28 cellular contexts compared by ENCODE assay signal in genomic region chr7:77760809-77761453, GRCh38. TPM values are rescaled to one million over a fixed set of nuclear protein-coding genes. Genes with fewer than 3 reads are reported as not detected.
DNase-seq lines count a peak whose midpoint lies in the region; ATAC-seq and TF ChIP-seq lines count a peak whose summit lies in the region.
"Had no signal": no experiment of that assay in that cellular context is flagged by ENCODE, and none has a peak within 500 bp of the region (broad histone marks: within the 10 kb centered on the region; RNA-seq: fewer than 3 reads in every experiment).

No MANE protein-coding gene starts in this region.

- TF ChIP-seq CTCF in epithelial cell of proximal tubule (conservative IDR thresholded peaks at IDR 0.05; ENCODE audit: low read depth, low read length) (no peak), coronary artery (IDR thresholded peaks at IDR 0.05) (no peak)

- ATAC-seq in HG02588 (IDR thresholded peaks at IDR 0.05; ENCODE audit: unreplicated experiment): no peak
- no peak for ATAC-seq in HG03520 (IDR thresholded peaks at IDR 0.05; ENCODE audit: unreplicated experiment)
- ATAC-seq: activated naive CD8-positive, alpha-beta T cell treated with anti-CD3 and anti-CD28 coated beads, Interleukin-2, amount 50 U/mL, for 24 hours; gastroesophageal sphincter; GM12878; PC-3 had no signal

- H3K4me3 ChIP-seq in epithelial cell of proximal tubule (ENCODE audit: low read depth, low read length) (peak overlapping the region; percentile 5), coronary artery (no peak overlapping the region)
- H3K4me3 ChIP-seq: gastroesophageal sphincter, GM12878, left lung, MG63, thoracic aorta, vagina had no signal

- DNase-seq in NOMO-1 treated with DMSO at 0.1 percent for 48 hours (lab: John Stamatoyannopoulos, UW; ENCODE audit: unreplicated experiment) (peak; percentile 31), NOMO-1 treated with dmso at 0.1 percent for 144 hours (lab: John Stamatoyannopoulos, UW; ENCODE audit: unreplicated experiment) (no peak), Kasumi-1 (lab: John Stamatoyannopoulos, UW) (peak; percentile 26 to 34), epithelial cell of proximal tubule (ENCODE audit: low read depth) (no peak), NCI-H524 treated with DMSO at 0.1 percent for 48 hours (lab: John Stamatoyannopoulos, UW) (no peak), coronary artery (ENCODE audit: low spot score) (no peak)
- DNase-seq: activated CD4-positive, alpha-beta T cell treated with anti-CD3 and anti-CD28 coated beads, Interleukin-2, amount 10 ng/mL, durations not matched to agents 24 days and 14 days; activated gamma-delta T cell treated with Interleukin-2 at 50 U/mL for 16 hours; activated naive CD8-positive, alpha-beta T cell treated with anti-CD3 and anti-CD28 coated beads, Interleukin-2, amount 50 U/mL, for 24 hours; activated T-cell treated with anti-CD3 and anti-CD28 coated beads, Interleukin-2, amount 50 U/mL, for 1 hour; dermis blood vessel endothelial cell; DMS79 treated with DMSO at 0.1 percent for 48 hours; GOT3; left lung; mesendoderm; MG63; NCI-H1417; NCI-H2081 treated with DMSO at 0.1 percent for 48 hours; NCI-H446; NCI-H82; PC-3; SK-N-SH had no signal

- no peak overlapping the region for H3K27ac ChIP-seq in coronary artery
- H3K27ac ChIP-seq: gastroesophageal sphincter, left lung, thoracic aorta, vagina had no signal

RNA-seq across cellular contexts. Expression of gene TMEM60, which starts 37.3 kb away (rescaled TPM):
- total RNA-seq in epithelial cell of proximal tubule: 16.2 and 17.5 TPM in 2 replicates

RNA-seq across cellular contexts. Expression of gene PHTF2, which starts 37.6 kb away (rescaled TPM):
- total RNA-seq in epithelial cell of proximal tubule: 7.7 and 16.9 TPM in 2 replicates

Comparison
In these comparisons a context has a peak if more than half of its experiments do, and no peak if none do; other contexts are left out.
1. DNase-seq: peak in NOMO-1 treated with DMSO at 0.1 percent for 48 hours (single experiment) and Kasumi-1 (2 of 2); none in NOMO-1 treated with dmso at 0.1 percent for 144 hours (single experiment), epithelial cell of proximal tubule (single experiment), NCI-H524 treated with DMSO at 0.1 percent for 48 hours (single experiment) and coronary artery (single experiment).